Comparison of ENCODE assay signal across 27 cellular contexts in genomic region chr6:69820018-69820417, GRCh38. TPM values are rescaled to one million over a fixed set of nuclear protein-coding genes. Genes with fewer than 3 reads are reported as not detected.
A peak's percentile ranks its signal among the peaks of the same experiment; 100 is the strongest.
DNase-seq lines count a peak whose midpoint lies in the region; ATAC-seq, FAIRE-seq and TF ChIP-seq lines count a peak whose summit lies in the region.
"Had no signal": no experiment of that assay in that cellular context is flagged by ENCODE, and none has a peak within 500 bp of the region (broad histone marks: within the 10 kb centered on the region; RNA-seq: fewer than 3 reads in every experiment).

No MANE protein-coding gene starts in this region.

- no peak overlapping the region for H3K4me3 Mint-ChIP-seq in activated T-helper 17 cell treated with anti-CD3 and anti-CD28 coated beads, Interleukin-2, amount 50 U/mL, for 72 hours
- H3K4me3 Mint-ChIP-seq: B cell; CD14-positive monocyte; CD8-positive, alpha-beta memory T cell had no signal

- no peaks in the 10 kb centered on the region for H3K36me3 Mint-ChIP-seq in activated T-helper 17 cell treated with anti-CD3 and anti-CD28 coated beads, Interleukin-2, amount 50 U/mL, for 72 hours (ENCODE audit: low read depth)

- H3K27ac ChIP-seq in sigmoid colon = no peak overlapping the region
- H3K27ac ChIP-seq: RWPE1 had no signal

- ATAC-seq in GM18909 (IDR thresholded peaks at IDR 0.05; ENCODE audit: poor library complexity, unreplicated experiment) (peak; percentile 41), HG02973 (IDR thresholded peaks at IDR 0.05; ENCODE audit: unreplicated experiment) (no peak)
- ATAC-seq in activated T-helper 17 cell treated with anti-CD3 and anti-CD28 coated beads, Interleukin-2, amount 50 U/mL, for 72 hours (replicated peaks) = peak; percentile 30
- ATAC-seq in stimulated activated naive CD8-positive, alpha-beta T cell treated with anti-CD3 and anti-CD28 coated beads, Interleukin-15, Interleukin-2, amounts not matched to agents 100 U/mL and 50 U/mL, for 24 hours = peak; percentile 28
- ATAC-seq: HepG2, Panc1 had no signal

- peak; percentile 84 for FAIRE-seq in GM12892 (lab: Jason Lieb, UNC)
- FAIRE-seq: H1, HepG2 had no signal

- H3K36me3 ChIP-seq in sigmoid colon = no peaks in the 10 kb centered on the region

- no peaks in the 10 kb centered on the region for H3K27me3 ChIP-seq in sigmoid colon

- no peak for DNase-seq in GM12892 (ENCODE audit: insufficient read length)
- DNase-seq in stimulated activated naive CD8-positive, alpha-beta T cell treated with anti-CD3 and anti-CD28 coated beads, Interleukin-15, Interleukin-2, amounts not matched to agents 100 U/mL and 50 U/mL, for 24 hours = no peak
- DNase-seq in sigmoid colon = no peak
- no peak for DNase-seq in GM13977 (ENCODE audit: low spot score)
- DNase-seq: CD8-positive, alpha-beta memory T cell; DMS79 treated with DMSO at 0.1 percent for 48 hours; GF-D8; HCEC 1CT; Karpas-422; NCI-H1092; NCI-H1417 treated with DMSO at 0.1 percent for 48 hours; NCI-H1694 treated with DMSO at 0.1 percent for 48 hours; NCI-H2081; NCI-H226; NCI-H510A; NCI-H69; SHP77 had no signal

- H3K4me1 ChIP-seq in sigmoid colon = no peaks in the 10 kb centered on the region

- WGBS in sigmoid colon, 2 donors = 95% methylated on average over 1 of the region's 1 CpG

- in situ Hi-C loops in GM13977 (cut with MboI; ENCODE audit: low pct_unique_long_range_greater_than_20kb, low sequenced_read_pairs, unreplicated experiment) = no loop called here

- H3K9me3 ChIP-seq in sigmoid colon = no peaks in the 10 kb centered on the region

- TF ChIP-seq POLR2A in GM12892 (IDR thresholded peaks at IDR 0.05; ENCODE audit: low read depth, low read length) (no peak), sigmoid colon (IDR thresholded peaks at IDR 0.05) (no peak)

- no peaks in the 10 kb centered on the region for H3K9me3 Mint-ChIP-seq in activated T-helper 17 cell treated with anti-CD3 and anti-CD28 coated beads, Interleukin-2, amount 50 U/mL, for 72 hours
- H3K9me3 Mint-ChIP-seq: CD8-positive, alpha-beta memory T cell had no signal

- no peak overlapping the region for H3K4me3 ChIP-seq in sigmoid colon

- no peaks in the 10 kb centered on the region for H3K27me3 Mint-ChIP-seq in activated T-helper 17 cell treated with anti-CD3 and anti-CD28 coated beads, Interleukin-2, amount 50 U/mL, for 72 hours
- H3K27me3 Mint-ChIP-seq: B cell had no signal

- no peak for TF ChIP-seq EP300 in sigmoid colon (IDR thresholded peaks at IDR 0.05)

- H3K27ac Mint-ChIP-seq in activated T-helper 17 cell treated with anti-CD3 and anti-CD28 coated beads, Interleukin-2, amount 50 U/mL, for 72 hours = no peak overlapping the region
- H3K27ac Mint-ChIP-seq: B cell; CD8-positive, alpha-beta memory T cell had no signal

- intact Hi-C loops in sigmoid colon (cut with DNase I) = no loop called here

- H3K4me1 Mint-ChIP-seq in activated T-helper 17 cell treated with anti-CD3 and anti-CD28 coated beads, Interleukin-2, amount 50 U/mL, for 72 hours = peaks cover 18% of the 10 kb centered on the region

- TF ChIP-seq CTCF in sigmoid colon (IDR thresholded peaks at IDR 0.05) (no peak), GM13977 (IDR thresholded peaks at IDR 0.05; ENCODE audit: extremely low read depth, insufficient read depth, missing control alignments) (no peak)

RNA-seq across cellular contexts. Expression of gene LMBRD1, which starts 23.2 kb away (rescaled TPM):
- 24.1 TPM for polyA plus RNA-seq in GM12892 (2012; ENCODE audit: missing spikeins)
- total RNA-seq in activated T-helper 17 cell treated with anti-CD3 and anti-CD28 coated beads, Interleukin-2, amount 50 U/mL, for 72 hours = 10 to 100 TPM; 18.4 to 26.1 TPM
- 10 to 100 TPM; 37.6 to 73.8 (median 49.7) TPM for total RNA-seq in sigmoid colon
- 10 to 100 TPM; 21.6 to 35.7 (median 24.7) TPM for polyA plus RNA-seq in sigmoid colon

RNA-seq across cellular contexts. Expression of gene COL19A1, which starts 46.3 kb away (rescaled TPM):
- polyA plus RNA-seq in GM12892 (2012; ENCODE audit: missing spikeins) = 2.6 TPM
- 1 to 10 TPM in 1 of 2 donors, under 1 TPM in 1; 0.48 to 1.3 TPM for total RNA-seq in activated T-helper 17 cell treated with anti-CD3 and anti-CD28 coated beads, Interleukin-2, amount 50 U/mL, for 72 hours
- total RNA-seq in sigmoid colon = under 1 TPM in 3 of 4 donors, not detected in 1; 0.54 to 0.83 (median 0.82) TPM
- polyA plus RNA-seq in sigmoid colon = 1 to 10 TPM in 1 of 3 donors, not detected in 2; 1.6 TPM
- total RNA-seq: H1, HepG2, HT1080 had no signal
- polyA plus RNA-seq: CD14-positive monocyte; CD8-positive, alpha-beta memory T cell; H1; HepG2 had no signal
